ENCODE assay signal across 1 cellular context in the genomic region with DNA sequence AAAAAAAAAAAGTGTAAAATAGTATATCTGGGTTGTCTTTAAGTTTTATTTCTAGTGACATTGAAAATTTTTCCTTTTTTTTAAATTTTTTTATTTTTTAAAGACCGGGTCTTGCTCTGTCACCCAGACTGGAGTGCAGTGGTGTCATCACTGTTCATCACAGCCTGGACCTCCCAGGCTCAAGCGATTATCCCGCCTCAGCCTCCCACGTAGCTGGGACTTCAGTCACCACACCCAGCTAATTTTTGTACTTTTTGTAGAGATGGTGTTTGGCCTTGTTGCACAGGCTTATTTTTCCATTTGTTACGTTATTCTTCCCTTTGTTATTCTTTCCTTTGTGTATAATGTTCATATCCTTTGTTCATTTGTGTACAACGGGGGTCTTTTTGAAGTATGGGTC.
TF ChIP-seq lines count a peak whose summit lies in the region.

No MANE protein-coding gene starts in this region.

TF ChIP-seq in GM23338, 12 proteins besides CTCF, POLR2A, EP300 and RAD21:
- TF ChIP-seq POLR2AphosphoS5 (IDR thresholded peaks at IDR 0.05; ENCODE audit: low read depth) (no peak), JUNB (IDR thresholded peaks at IDR 0.05; ENCODE audit: unreplicated experiment) (no peak)
- TF ChIP-seq, protein P1, sequence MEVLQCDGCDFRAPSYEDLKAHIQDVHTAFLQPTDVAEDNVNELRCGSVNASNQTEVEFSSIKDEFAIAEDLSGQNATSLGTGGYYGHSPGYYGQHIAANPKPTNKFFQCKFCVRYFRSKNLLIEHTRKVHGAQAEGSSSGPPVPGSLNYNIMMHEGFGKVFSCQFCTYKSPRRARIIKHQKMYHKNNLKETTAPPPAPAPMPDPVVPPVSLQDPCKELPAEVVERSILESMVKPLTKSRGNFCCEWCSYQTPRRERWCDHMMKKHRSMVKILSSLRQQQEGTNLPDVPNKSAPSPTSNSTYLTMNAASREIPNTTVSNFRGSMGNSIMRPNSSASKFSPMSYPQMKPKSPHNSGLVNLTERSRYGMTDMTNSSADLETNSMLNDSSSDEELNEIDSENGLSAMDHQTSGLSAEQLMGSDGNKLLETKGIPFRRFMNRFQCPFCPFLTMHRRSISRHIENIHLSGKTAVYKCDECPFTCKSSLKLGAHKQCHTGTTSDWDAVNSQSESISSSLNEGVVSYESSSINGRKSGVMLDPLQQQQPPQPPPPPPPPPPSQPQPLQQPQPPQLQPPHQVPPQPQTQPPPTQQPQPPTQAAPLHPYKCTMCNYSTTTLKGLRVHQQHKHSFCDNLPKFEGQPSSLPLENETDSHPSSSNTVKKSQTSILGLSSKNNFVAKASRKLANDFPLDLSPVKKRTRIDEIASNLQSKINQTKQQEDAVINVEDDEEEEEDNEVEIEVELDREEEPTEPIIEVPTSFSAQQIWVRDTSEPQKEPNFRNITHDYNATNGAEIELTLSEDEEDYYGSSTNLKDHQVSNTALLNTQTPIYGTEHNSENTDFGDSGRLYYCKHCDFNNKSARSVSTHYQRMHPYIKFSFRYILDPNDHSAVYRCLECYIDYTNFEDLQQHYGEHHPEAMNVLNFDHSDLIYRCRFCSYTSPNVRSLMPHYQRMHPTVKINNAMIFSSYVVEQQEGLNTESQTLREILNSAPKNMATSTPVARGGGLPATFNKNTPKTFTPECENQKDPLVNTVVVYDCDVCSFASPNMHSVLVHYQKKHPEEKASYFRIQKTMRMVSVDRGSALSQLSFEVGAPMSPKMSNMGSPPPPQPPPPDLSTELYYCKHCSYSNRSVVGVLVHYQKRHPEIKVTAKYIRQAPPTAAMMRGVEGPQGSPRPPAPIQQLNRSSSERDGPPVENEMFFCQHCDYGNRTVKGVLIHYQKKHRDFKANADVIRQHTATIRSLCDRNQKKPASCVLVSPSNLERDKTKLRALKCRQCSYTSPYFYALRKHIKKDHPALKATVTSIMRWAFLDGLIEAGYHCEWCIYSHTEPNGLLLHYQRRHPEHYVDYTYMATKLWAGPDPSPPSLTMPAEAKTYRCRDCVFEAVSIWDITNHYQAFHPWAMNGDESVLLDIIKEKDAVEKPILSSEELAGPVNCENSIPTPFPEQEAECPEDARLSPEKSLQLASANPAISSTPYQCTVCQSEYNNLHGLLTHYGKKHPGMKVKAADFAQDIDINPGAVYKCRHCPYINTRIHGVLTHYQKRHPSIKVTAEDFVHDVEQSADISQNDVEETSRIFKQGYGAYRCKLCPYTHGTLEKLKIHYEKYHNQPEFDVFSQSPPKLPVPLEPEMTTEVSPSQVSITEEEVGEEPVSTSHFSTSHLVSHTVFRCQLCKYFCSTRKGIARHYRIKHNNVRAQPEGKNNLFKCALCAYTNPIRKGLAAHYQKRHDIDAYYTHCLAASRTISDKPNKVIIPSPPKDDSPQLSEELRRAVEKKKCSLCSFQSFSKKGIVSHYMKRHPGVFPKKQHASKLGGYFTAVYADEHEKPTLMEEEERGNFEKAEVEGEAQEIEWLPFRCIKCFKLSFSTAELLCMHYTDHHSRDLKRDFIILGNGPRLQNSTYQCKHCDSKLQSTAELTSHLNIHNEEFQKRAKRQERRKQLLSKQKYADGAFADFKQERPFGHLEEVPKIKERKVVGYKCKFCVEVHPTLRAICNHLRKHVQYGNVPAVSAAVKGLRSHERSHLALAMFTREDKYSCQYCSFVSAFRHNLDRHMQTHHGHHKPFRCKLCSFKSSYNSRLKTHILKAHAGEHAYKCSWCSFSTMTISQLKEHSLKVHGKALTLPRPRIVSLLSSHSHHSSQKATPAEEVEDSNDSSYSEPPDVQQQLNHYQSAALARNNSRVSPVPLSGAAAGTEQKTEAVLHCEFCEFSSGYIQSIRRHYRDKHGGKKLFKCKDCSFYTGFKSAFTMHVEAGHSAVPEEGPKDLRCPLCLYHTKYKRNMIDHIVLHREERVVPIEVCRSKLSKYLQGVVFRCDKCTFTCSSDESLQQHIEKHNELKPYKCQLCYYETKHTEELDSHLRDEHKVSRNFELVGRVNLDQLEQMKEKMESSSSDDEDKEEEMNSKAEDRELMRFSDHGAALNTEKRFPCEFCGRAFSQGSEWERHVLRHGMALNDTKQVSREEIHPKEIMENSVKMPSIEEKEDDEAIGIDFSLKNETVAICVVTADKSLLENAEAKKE (CRISPR knock-in tag; IDR thresholded peaks at IDR 0.05), result no peak
- TF ChIP-seq, protein P2, sequence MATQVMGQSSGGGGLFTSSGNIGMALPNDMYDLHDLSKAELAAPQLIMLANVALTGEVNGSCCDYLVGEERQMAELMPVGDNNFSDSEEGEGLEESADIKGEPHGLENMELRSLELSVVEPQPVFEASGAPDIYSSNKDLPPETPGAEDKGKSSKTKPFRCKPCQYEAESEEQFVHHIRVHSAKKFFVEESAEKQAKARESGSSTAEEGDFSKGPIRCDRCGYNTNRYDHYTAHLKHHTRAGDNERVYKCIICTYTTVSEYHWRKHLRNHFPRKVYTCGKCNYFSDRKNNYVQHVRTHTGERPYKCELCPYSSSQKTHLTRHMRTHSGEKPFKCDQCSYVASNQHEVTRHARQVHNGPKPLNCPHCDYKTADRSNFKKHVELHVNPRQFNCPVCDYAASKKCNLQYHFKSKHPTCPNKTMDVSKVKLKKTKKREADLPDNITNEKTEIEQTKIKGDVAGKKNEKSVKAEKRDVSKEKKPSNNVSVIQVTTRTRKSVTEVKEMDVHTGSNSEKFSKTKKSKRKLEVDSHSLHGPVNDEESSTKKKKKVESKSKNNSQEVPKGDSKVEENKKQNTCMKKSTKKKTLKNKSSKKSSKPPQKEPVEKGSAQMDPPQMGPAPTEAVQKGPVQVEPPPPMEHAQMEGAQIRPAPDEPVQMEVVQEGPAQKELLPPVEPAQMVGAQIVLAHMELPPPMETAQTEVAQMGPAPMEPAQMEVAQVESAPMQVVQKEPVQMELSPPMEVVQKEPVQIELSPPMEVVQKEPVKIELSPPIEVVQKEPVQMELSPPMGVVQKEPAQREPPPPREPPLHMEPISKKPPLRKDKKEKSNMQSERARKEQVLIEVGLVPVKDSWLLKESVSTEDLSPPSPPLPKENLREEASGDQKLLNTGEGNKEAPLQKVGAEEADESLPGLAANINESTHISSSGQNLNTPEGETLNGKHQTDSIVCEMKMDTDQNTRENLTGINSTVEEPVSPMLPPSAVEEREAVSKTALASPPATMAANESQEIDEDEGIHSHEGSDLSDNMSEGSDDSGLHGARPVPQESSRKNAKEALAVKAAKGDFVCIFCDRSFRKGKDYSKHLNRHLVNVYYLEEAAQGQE (IDR thresholded peaks at IDR 0.05; ENCODE audit: unreplicated experiment), result no peak
